8 cellular contexts compared by ENCODE assay signal in genomic region chr1:7961199-7962010, GRCh38. TPM values are rescaled to one million over a fixed set of nuclear protein-coding genes. Genes with fewer than 3 reads are reported as not detected.
DNase-seq lines count a peak whose midpoint lies in the region; ATAC-seq and TF ChIP-seq lines count a peak whose summit lies in the region.

TSS of gene PARK7 (plus strand) at chr1:7961711. CDS start at chr1:7962786, 1,075 bp downstream.

- H3K27ac ChIP-seq in heart right ventricle (peak within 1 kb of the TSS; percentile 89 to 98 (median 93)), upper lobe of right lung (peak within 1 kb of the TSS; percentile 94)

- TF ChIP-seq CTCF in GM13977 (IDR thresholded peaks at IDR 0.05; ENCODE audit: extremely low read depth, insufficient read depth, missing control alignments): peak; percentile 53
- peak in 8 of 9 donors; percentile 27 to 66 (median 52) for TF ChIP-seq CTCF in heart right ventricle (IDR thresholded peaks at IDR 0.05)
- TF ChIP-seq CTCF in upper lobe of right lung (IDR thresholded peaks at IDR 0.05): peak; percentile 52

- H3K4me3 ChIP-seq in heart right ventricle (peak within 1 kb of the TSS; percentile 50 to 92 (median 76)), upper lobe of right lung (peak within 1 kb of the TSS; percentile 84)

- H3K36me3 ChIP-seq in heart right ventricle (peaks cover 0 to 37% (median 23%) of the 10 kb centered on the region in 9 donors), upper lobe of right lung (peaks cover 36% of the 10 kb centered on the region)

- H3K27me3 ChIP-seq in heart right ventricle (no peaks in the 10 kb centered on the region), upper lobe of right lung (no peaks in the 10 kb centered on the region)

- intact Hi-C loops in T-helper 1 cell treated with Interleukin-12 subunit alpha and Interleukin-12 subunit beta and Interleukin-4 antibody, amounts not matched to agents 30 ng/mL and 1 ng/mL, for 36 hours (cut with micrococcal nuclease): loop anchor here (1.0 to 10.0 kb wide), 6 partner anchors 7 to 1357 kb away; partner anchors contain the start of genes ERRFI1, KLHL21 and PER3
- intact Hi-C loops in heart right ventricle (cut with DNase I): no loop called here
- intact Hi-C loops in posterior vena cava (cut with DNase I): no loop called here
- intact Hi-C loops in upper lobe of right lung (cut with DNase I): no loop called here

- WGBS in heart right ventricle, 2 donors: 0% methylated on average over 80 to 81 of the region's 81 CpGs

- H3K9me3 ChIP-seq in heart right ventricle (no peaks in the 10 kb centered on the region), upper lobe of right lung (no peaks in the 10 kb centered on the region)

- DNase-seq in GM13977 (ENCODE audit: low spot score) (peak; percentile 98), NCI-H146 treated with DMSO at 0.1 percent for 48 hours (lab: John Stamatoyannopoulos, UW; ENCODE audit: unreplicated experiment) (peak; percentile 87), amniotic epithelial cell (ENCODE audit: low read depth) (peak; percentile 98), heart right ventricle (peak; percentile 99 to 100), posterior vena cava (ENCODE audit: low spot score) (peak; percentile 100), upper lobe of right lung (peak; percentile 100)

- H3K4me1 ChIP-seq in heart right ventricle (peaks cover 3 to 48% (median 34%) of the 10 kb centered on the region in 9 donors), upper lobe of right lung (peaks cover 17% of the 10 kb centered on the region)

- ATAC-seq in HG02884 (IDR thresholded peaks at IDR 0.05; ENCODE audit: unreplicated experiment) (peak; percentile 94), heart right ventricle (peak; percentile 96 to 98 (median 98)), upper lobe of right lung (peak; percentile 99)

- in situ Hi-C loops in GM13977 (cut with MboI; ENCODE audit: low pct_unique_long_range_greater_than_20kb, low sequenced_read_pairs, unreplicated experiment): no loop called here

RNA-seq across cellular contexts. Expression of gene PARK7, which starts in this region (rescaled TPM):
- 277 and 281 TPM in 2 replicates for total RNA-seq in T-helper 1 cell treated with Interleukin-12 subunit alpha and Interleukin-12 subunit beta and Interleukin-4 antibody, amounts not matched to agents 30 ng/mL and 1 ng/mL, for 36 hours
- total RNA-seq in heart right ventricle (100 to 1,000 TPM; 329 to 411 (median 353) TPM), posterior vena cava (100 to 1,000 TPM; 192 to 209 TPM), upper lobe of right lung (184 TPM)
- 100 to 1,000 TPM; 322 to 462 TPM for polyA plus RNA-seq in heart right ventricle

Comparison
In these comparisons a context has a peak if more than half of its experiments do, and no peak if none do; other contexts are left out.
1. Peak in every context shown above with its lines: DNase-seq, ATAC-seq, H3K4me3 ChIP-seq and H3K27ac ChIP-seq.